ENCODE assay signal across 1 cellular context in the genomic region with DNA sequence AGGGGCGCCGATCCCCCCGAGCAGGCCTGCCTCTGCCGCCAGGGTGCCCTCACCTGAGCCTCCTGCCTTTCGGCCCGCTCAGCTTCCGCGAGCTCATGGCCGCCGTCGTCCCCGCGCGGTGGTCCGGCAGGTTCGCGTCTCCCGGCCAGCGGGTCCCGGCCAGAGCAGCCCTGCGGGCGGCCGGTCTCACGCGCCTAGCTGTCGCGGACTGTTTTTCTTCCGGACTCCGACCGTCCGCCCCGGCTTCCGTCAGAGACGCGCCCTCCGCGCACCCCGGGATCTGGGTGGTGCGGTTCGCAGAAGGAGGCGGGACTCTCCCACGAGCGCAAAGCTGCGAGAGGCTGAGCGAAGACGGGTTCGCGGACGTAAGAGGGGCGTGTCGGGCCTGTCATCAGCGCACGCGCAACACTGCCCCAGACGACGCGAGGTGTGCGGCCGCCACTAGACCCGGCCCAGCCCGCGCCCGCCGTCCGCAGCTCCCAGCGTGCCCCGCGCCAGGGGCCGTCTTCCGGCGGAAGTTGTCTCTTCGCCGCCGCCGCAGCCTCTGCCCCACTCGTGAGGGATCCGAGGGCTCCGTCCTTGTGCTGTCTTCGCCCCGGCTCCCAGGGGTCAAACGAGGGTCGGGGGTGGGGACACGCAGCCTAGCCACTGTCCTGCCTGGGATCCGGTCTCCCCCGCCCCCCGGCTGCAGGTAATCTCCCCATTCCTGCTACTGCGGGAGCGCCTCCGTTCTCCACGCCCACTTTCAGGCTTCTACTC.
A peak's percentile ranks its signal among the peaks of the same experiment; 100 is the strongest.
TF ChIP-seq lines count a peak whose summit lies in the region.

Gene INPP5K (minus strand): TSS at position 210 of the 759 bp plus-strand sequence. CDS start 113 bp downstream, at position 97.

TF ChIP-seq in HepG2, 621 proteins besides CTCF, POLR2A, EP300 and RAD21 (continued from another document and continues in another):
- TF ChIP-seq, protein P1, sequence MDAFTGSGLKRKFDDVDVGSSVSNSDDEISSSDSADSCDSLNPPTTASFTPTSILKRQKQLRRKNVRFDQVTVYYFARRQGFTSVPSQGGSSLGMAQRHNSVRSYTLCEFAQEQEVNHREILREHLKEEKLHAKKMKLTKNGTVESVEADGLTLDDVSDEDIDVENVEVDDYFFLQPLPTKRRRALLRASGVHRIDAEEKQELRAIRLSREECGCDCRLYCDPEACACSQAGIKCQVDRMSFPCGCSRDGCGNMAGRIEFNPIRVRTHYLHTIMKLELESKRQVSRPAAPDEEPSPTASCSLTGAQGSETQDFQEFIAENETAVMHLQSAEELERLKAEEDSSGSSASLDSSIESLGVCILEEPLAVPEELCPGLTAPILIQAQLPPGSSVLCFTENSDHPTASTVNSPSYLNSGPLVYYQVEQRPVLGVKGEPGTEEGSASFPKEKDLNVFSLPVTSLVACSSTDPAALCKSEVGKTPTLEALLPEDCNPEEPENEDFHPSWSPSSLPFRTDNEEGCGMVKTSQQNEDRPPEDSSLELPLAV (CRISPR knock-in tag; conservative IDR thresholded peaks at IDR 0.05; ENCODE audit: low read depth) = no peak
- no peak for TF ChIP-seq ZNF274 (CRISPR knock-in tag; IDR thresholded peaks at IDR 0.05)
- no peak for TF ChIP-seq ZNF12 (CRISPR knock-in tag; IDR thresholded peaks at IDR 0.05)
- TF ChIP-seq KLF16 (CRISPR knock-in tag; IDR thresholded peaks at IDR 0.05) = peak in 1 of 2 experiments; percentile 17; a peak in 2 of 4 replicates
- peak; percentile 31; the same call in 1 of the 2 replicates for TF ChIP-seq ZFP90 (CRISPR knock-in tag; IDR thresholded peaks at IDR 0.05; ENCODE audit: borderline replicate concordance)
- peak; percentile 68; the same call in 1 of the 2 replicates for TF ChIP-seq AKAP8 (CRISPR knock-in tag; IDR thresholded peaks at IDR 0.05)
- peak; percentile 46; the same call in 1 of the 2 replicates for TF ChIP-seq ZNF605 (CRISPR knock-in tag; IDR thresholded peaks at IDR 0.05)
- TF ChIP-seq FIP1L1 (IDR thresholded peaks at IDR 0.05; ENCODE audit: borderline replicate concordance, insufficient read depth, low read depth, low read length) = no peak
- peak; percentile 92 for TF ChIP-seq E2F1 (CRISPR knock-in tag; IDR thresholded peaks at IDR 0.05)
- no peak for TF ChIP-seq ATF7-NPFF (CRISPR knock-in tag; IDR thresholded peaks at IDR 0.05; ENCODE audit: low read depth)
- peak; percentile 31; the same call in 1 of the 2 replicates for TF ChIP-seq FOXK2 (IDR thresholded peaks at IDR 0.05)
- TF ChIP-seq ZSCAN31 (CRISPR knock-in tag; IDR thresholded peaks at IDR 0.05; ENCODE audit: low read depth) = peak; percentile 75
- TF ChIP-seq MAF1 (CRISPR knock-in tag; IDR thresholded peaks at IDR 0.05; ENCODE audit: borderline replicate concordance) = no peak
- no peak for TF ChIP-seq MYNN (CRISPR knock-in tag; IDR thresholded peaks at IDR 0.05; ENCODE audit: low read depth)
- TF ChIP-seq TCF12 (IDR thresholded peaks at IDR 0.05) = no peak
- TF ChIP-seq TCF12 (CRISPR knock-in tag; IDR thresholded peaks at IDR 0.05) = no peak
- TF ChIP-seq NBN (conservative IDR thresholded peaks at IDR 0.05) = no peak
- peak; percentile 85 for TF ChIP-seq NFYC (CRISPR knock-in tag; IDR thresholded peaks at IDR 0.05)
- no peak for TF ChIP-seq ZNF431 (CRISPR knock-in tag; IDR thresholded peaks at IDR 0.05; ENCODE audit: borderline replicate concordance, low read depth)
- no peak for TF ChIP-seq HMGA1 (CRISPR knock-in tag; conservative IDR thresholded peaks at IDR 0.05)
- TF ChIP-seq, protein P2, sequence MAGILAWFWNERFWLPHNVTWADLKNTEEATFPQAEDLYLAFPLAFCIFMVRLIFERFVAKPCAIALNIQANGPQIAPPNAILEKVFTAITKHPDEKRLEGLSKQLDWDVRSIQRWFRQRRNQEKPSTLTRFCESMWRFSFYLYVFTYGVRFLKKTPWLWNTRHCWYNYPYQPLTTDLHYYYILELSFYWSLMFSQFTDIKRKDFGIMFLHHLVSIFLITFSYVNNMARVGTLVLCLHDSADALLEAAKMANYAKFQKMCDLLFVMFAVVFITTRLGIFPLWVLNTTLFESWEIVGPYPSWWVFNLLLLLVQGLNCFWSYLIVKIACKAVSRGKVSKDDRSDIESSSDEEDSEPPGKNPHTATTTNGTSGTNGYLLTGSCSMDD (CRISPR knock-in tag; IDR thresholded peaks at IDR 0.05) = no peak
- TF ChIP-seq HOXA9 (CRISPR knock-in tag; IDR thresholded peaks at IDR 0.05; ENCODE audit: borderline replicate concordance) = no peak
- no peak for TF ChIP-seq ZNF615 (CRISPR knock-in tag; IDR thresholded peaks at IDR 0.05; ENCODE audit: borderline replicate concordance)
- TF ChIP-seq ATF7 (IDR thresholded peaks at IDR 0.05) = no peak
- no peak for TF ChIP-seq ATF7 (CRISPR knock-in tag; IDR thresholded peaks at IDR 0.05)
- TF ChIP-seq, protein P3, sequence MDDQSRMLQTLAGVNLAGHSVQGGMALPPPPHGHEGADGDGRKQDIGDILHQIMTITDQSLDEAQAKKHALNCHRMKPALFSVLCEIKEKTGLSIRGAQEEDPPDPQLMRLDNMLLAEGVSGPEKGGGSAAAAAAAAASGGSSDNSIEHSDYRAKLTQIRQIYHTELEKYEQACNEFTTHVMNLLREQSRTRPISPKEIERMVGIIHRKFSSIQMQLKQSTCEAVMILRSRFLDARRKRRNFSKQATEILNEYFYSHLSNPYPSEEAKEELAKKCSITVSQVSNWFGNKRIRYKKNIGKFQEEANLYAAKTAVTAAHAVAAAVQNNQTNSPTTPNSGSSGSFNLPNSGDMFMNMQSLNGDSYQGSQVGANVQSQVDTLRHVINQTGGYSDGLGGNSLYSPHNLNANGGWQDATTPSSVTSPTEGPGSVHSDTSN (CRISPR knock-in tag; IDR thresholded peaks at IDR 0.05; ENCODE audit: borderline replicate concordance) = no peak
- no peak for TF ChIP-seq ZNF598 (CRISPR knock-in tag; IDR thresholded peaks at IDR 0.05; ENCODE audit: borderline replicate concordance)
- no peak for TF ChIP-seq SP1 (IDR thresholded peaks at IDR 0.05)
- peak; percentile 70 for TF ChIP-seq SP1 (CRISPR knock-in tag; IDR thresholded peaks at IDR 0.05)
- peak; percentile 89; the same call in 1 of the 2 replicates for TF ChIP-seq ZNF235 (CRISPR knock-in tag; IDR thresholded peaks at IDR 0.05; ENCODE audit: borderline replicate concordance)
- TF ChIP-seq, protein P4, sequence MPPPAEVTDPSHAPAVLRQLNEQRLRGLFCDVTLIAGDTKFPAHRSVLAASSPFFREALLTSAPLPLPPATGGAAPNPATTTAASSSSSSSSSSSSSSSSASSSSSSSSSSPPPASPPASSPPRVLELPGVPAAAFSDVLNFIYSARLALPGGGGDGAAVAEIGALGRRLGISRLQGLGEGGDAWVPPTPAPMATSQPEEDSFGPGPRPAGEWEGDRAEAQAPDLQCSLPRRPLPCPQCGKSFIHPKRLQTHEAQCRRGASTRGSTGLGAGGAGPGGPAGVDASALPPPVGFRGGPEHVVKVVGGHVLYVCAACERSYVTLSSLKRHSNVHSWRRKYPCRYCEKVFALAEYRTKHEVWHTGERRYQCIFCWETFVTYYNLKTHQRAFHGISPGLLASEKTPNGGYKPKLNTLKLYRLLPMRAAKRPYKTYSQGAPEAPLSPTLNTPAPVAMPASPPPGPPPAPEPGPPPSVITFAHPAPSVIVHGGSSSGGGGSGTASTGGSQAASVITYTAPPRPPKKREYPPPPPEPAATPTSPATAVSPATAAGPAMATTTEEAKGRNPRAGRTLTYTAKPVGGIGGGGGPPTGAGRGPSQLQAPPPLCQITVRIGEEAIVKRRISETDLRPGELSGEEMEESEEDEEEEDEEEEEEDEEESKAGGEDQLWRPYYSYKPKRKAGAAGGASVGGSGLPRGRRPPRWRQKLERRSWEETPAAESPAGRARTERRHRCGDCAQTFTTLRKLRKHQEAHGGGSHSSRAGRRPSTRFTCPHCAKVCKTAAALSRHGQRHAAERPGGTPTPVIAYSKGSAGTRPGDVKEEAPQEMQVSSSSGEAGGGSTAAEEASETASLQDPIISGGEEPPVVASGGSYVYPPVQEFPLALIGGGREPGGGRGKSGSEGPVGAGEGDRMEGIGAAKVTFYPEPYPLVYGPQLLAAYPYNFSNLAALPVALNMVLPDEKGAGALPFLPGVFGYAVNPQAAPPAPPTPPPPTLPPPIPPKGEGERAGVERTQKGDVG (CRISPR knock-in tag; IDR thresholded peaks at IDR 0.05; ENCODE audit: borderline replicate concordance) = no peak
- no peak for TF ChIP-seq TEF (CRISPR knock-in tag; IDR thresholded peaks at IDR 0.05)
- no peak for TF ChIP-seq ZNF281 (CRISPR knock-in tag; IDR thresholded peaks at IDR 0.05; ENCODE audit: borderline replicate concordance)
- peak; percentile 38; the same call in 1 of the 2 replicates for TF ChIP-seq HOXD1 (CRISPR knock-in tag; IDR thresholded peaks at IDR 0.05)
- TF ChIP-seq MZF1 (CRISPR knock-in tag; IDR thresholded peaks at IDR 0.05; ENCODE audit: borderline replicate concordance) = no peak
- no peak for TF ChIP-seq PLSCR1 (CRISPR knock-in tag; IDR thresholded peaks at IDR 0.05; ENCODE audit: borderline replicate concordance)
- peak; percentile 99 for TF ChIP-seq KDM2A (CRISPR knock-in tag; IDR thresholded peaks at IDR 0.05; ENCODE audit: borderline replicate concordance, low read depth)
- no peak for TF ChIP-seq KDM1A (CRISPR knock-in tag; IDR thresholded peaks at IDR 0.05)
- TF ChIP-seq, protein P5, sequence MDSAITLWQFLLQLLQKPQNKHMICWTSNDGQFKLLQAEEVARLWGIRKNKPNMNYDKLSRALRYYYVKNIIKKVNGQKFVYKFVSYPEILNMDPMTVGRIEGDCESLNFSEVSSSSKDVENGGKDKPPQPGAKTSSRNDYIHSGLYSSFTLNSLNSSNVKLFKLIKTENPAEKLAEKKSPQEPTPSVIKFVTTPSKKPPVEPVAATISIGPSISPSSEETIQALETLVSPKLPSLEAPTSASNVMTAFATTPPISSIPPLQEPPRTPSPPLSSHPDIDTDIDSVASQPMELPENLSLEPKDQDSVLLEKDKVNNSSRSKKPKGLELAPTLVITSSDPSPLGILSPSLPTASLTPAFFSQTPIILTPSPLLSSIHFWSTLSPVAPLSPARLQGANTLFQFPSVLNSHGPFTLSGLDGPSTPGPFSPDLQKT (CRISPR knock-in tag; IDR thresholded peaks at IDR 0.05; ENCODE audit: borderline replicate concordance) = no peak
- TF ChIP-seq ZBTB21 (CRISPR knock-in tag; IDR thresholded peaks at IDR 0.05) = no peak
- no peak for TF ChIP-seq SMYD3 (CRISPR knock-in tag; IDR thresholded peaks at IDR 0.05)
- TF ChIP-seq, protein P6, sequence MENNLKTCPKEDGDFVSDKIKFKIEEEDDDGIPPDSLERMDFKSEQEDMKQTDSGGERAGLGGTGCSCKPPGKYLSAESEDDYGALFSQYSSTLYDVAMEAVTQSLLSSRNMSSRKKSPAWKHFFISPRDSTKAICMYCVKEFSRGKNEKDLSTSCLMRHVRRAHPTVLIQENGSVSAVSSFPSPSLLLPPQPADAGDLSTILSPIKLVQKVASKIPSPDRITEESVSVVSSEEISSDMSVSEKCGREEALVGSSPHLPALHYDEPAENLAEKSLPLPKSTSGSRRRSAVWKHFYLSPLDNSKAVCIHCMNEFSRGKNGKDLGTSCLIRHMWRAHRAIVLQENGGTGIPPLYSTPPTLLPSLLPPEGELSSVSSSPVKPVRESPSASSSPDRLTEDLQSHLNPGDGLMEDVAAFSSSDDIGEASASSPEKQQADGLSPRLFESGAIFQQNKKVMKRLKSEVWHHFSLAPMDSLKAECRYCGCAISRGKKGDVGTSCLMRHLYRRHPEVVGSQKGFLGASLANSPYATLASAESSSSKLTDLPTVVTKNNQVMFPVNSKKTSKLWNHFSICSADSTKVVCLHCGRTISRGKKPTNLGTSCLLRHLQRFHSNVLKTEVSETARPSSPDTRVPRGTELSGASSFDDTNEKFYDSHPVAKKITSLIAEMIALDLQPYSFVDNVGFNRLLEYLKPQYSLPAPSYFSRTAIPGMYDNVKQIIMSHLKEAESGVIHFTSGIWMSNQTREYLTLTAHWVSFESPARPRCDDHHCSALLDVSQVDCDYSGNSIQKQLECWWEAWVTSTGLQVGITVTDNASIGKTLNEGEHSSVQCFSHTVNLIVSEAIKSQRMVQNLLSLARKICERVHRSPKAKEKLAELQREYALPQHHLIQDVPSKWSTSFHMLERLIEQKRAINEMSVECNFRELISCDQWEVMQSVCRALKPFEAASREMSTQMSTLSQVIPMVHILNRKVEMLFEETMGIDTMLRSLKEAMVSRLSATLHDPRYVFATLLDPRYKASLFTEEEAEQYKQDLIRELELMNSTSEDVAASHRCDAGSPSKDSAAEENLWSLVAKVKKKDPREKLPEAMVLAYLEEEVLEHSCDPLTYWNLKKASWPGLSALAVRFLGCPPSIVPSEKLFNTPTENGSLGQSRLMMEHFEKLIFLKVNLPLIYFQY (CRISPR knock-in tag; IDR thresholded peaks at IDR 0.05; ENCODE audit: borderline replicate concordance) = peak; percentile 88; the same call in 1 of the 2 replicates
